In genomic region chr11:2523821-2524391, GRCh38 we compare ENCODE assay signal across 15 cellular contexts.
DNase-seq lines count a peak whose midpoint lies in the region; ATAC-seq and TF ChIP-seq lines count a peak whose summit lies in the region.
"Had no signal": no experiment of that assay in that cellular context is flagged by ENCODE, and none has a peak within 500 bp of the region (broad histone marks: within the 10 kb centered on the region; RNA-seq: fewer than 3 reads in every experiment).

No MANE protein-coding gene starts in this region.

- no peak overlapping the region for H3K4me3 ChIP-seq in SK-N-SH (ENCODE audit: low read depth in 2 of 2, low read length in 1 of 2)
- H3K4me3 ChIP-seq: MG63, SJCRH30 had no signal

- no peaks in the 10 kb centered on the region for H3K27me3 ChIP-seq in SK-N-SH (ENCODE audit: insufficient read depth)
- H3K27me3 ChIP-seq: MG63 had no signal

- POLR2A ChIA-PET in SK-N-SH (lab: Yijun Ruan, JAX): no interaction called here
- POLR2A ChIA-PET in activated CD4-positive, alpha-beta memory T cell treated with anti-CD3 and anti-CD28 coated beads for 36 hours (lab: Charles Lee): no interaction called here

- H3K9me2 ChIP-seq in SK-N-SH: no peaks in the 10 kb centered on the region

- H3K4me1 ChIP-seq in SK-N-SH (ENCODE audit: control insufficient read depth in 1 of 2, insufficient read depth in 2 of 2, low read depth in 1 of 2, low read length in 1 of 2): peaks cover 0 to 5% of the 10 kb centered on the region in 2 experiments; a peak in 1 of 4 replicates
- H3K4me1 ChIP-seq: SJCRH30 had no signal

- CTCF ChIA-PET in SK-N-SH (lab: Yijun Ruan, JAX): interaction anchor here (7.8 to 14.0 kb wide), 2 partner anchors 8 to 101 kb away, joined by 68 to 461 read pairs; no protein-coding TSS in a partner anchor
- CTCF ChIA-PET in activated CD4-positive, alpha-beta memory T cell treated with anti-CD3 and anti-CD28 coated beads for 36 hours (lab: Charles Lee): interaction anchor here (3.0 kb wide), 1 partner anchor 9 kb away, joined by 12 read pairs; no protein-coding TSS in a partner anchor

- WGBS in SK-N-SH (ENCODE audit: low lambda C conversion rate): 67% methylated on average over 13 of the region's 18 CpGs

- H3K27ac Mint-ChIP-seq in activated CD4-positive, alpha-beta memory T cell treated with anti-CD3 and anti-CD28 coated beads for 36 hours: no peak overlapping the region
- no peak overlapping the region for H3K27ac Mint-ChIP-seq in progenitor cell of endocrine pancreas
- H3K27ac Mint-ChIP-seq: immature natural killer cell had no signal

- H4K20me1 ChIP-seq in SK-N-SH (ENCODE audit: insufficient read depth): no peaks in the 10 kb centered on the region

- no peaks in the 10 kb centered on the region for H3F3A ChIP-seq in SK-N-SH (replicated peaks; ENCODE audit: insufficient read depth)

- no peaks in the 10 kb centered on the region for H3K9me3 Mint-ChIP-seq in activated CD4-positive, alpha-beta memory T cell treated with anti-CD3 and anti-CD28 coated beads for 36 hours
- H3K9me3 Mint-ChIP-seq in progenitor cell of endocrine pancreas (ENCODE audit: low read depth): no peaks in the 10 kb centered on the region

- no peak for ATAC-seq in SK-N-SH treated with all-trans-retinoic acid at 6 μM for 48 hours

- peak; percentile 19 for DNase-seq in SK-N-SH
- peak; percentile 5 for DNase-seq in activated CD4-positive, alpha-beta memory T cell treated with anti-CD3 and anti-CD28 coated beads for 36 hours
- peak; percentile 5 for DNase-seq in iPS-NIHi11 (ENCODE audit: low spot score)
- DNase-seq in progenitor cell of endocrine pancreas (ENCODE audit: low spot score, unreplicated experiment): peak; percentile 4
- no peak for DNase-seq in NCI-H510A (lab: John Stamatoyannopoulos, UW)
- no peak for DNase-seq in NCI-H2196 treated with DMSO at 0.1 percent for 48 hours (lab: John Stamatoyannopoulos, UW; ENCODE audit: unreplicated experiment)
- no peak for DNase-seq in DMS53 treated with DMSO at 0.1 percent for 48 hours (lab: John Stamatoyannopoulos, UW; ENCODE audit: unreplicated experiment)
- DNase-seq: effector memory CD4-positive, alpha-beta T cell; HCEC 1CT; immature natural killer cell; MG63; NK-92 treated with Interleukin-12 subunit alpha and Interleukin-12 subunit beta, amount 100 ng/mL, for 24 hours had no signal

- no peaks in the 10 kb centered on the region for H3K9me3 ChIP-seq in SK-N-SH
- H3K9me3 ChIP-seq: MG63, SJCRH30 had no signal

- no peaks in the 10 kb centered on the region for H3K36me3 Mint-ChIP-seq in activated CD4-positive, alpha-beta memory T cell treated with anti-CD3 and anti-CD28 coated beads for 36 hours
- H3K36me3 Mint-ChIP-seq in progenitor cell of endocrine pancreas (ENCODE audit: insufficient read depth): no peaks in the 10 kb centered on the region
- H3K36me3 Mint-ChIP-seq: immature natural killer cell had no signal

- TF ChIP-seq EP300 in SK-N-SH (IDR thresholded peaks at IDR 0.05; ENCODE audit: borderline replicate concordance in 1 of 2, low read depth in 1 of 2, low read length in 1 of 2): no peak

- H2AFZ ChIP-seq in SK-N-SH (ENCODE audit: low read depth): no peak overlapping the region

- no peak for TF ChIP-seq CTCF in SK-N-SH (IDR thresholded peaks at IDR 0.05)
- TF ChIP-seq CTCF in progenitor cell of endocrine pancreas (IDR thresholded peaks at IDR 0.05; ENCODE audit: unreplicated experiment): no peak

- peaks cover 19% of the 10 kb centered on the region for H3K4me1 Mint-ChIP-seq in activated CD4-positive, alpha-beta memory T cell treated with anti-CD3 and anti-CD28 coated beads for 36 hours (ENCODE audit: low read depth)
- H3K4me1 Mint-ChIP-seq in progenitor cell of endocrine pancreas (ENCODE audit: low read depth): peaks cover 3% of the 10 kb centered on the region
- H3K4me1 Mint-ChIP-seq: immature natural killer cell had no signal

- no peak overlapping the region for H3K9ac ChIP-seq in SK-N-SH

- H3K27me3 Mint-ChIP-seq in activated CD4-positive, alpha-beta memory T cell treated with anti-CD3 and anti-CD28 coated beads for 36 hours: no peaks in the 10 kb centered on the region
- peaks cover 42% of the 10 kb centered on the region for H3K27me3 Mint-ChIP-seq in progenitor cell of endocrine pancreas

- no peaks in the 10 kb centered on the region for H3K79me2 ChIP-seq in SK-N-SH (ENCODE audit: insufficient read depth)

- H3K4me2 ChIP-seq in SK-N-SH: no peak overlapping the region

- no peak overlapping the region for H3K4me3 Mint-ChIP-seq in activated CD4-positive, alpha-beta memory T cell treated with anti-CD3 and anti-CD28 coated beads for 36 hours
- H3K4me3 Mint-ChIP-seq in progenitor cell of endocrine pancreas (ENCODE audit: low read depth): no peak overlapping the region
- H3K4me3 Mint-ChIP-seq: immature natural killer cell had no signal

- no peak for TF ChIP-seq RAD21 in SK-N-SH (IDR thresholded peaks at IDR 0.05; ENCODE audit: low read length)

- intact Hi-C loops in activated CD4-positive, alpha-beta memory T cell treated with anti-CD3 and anti-CD28 coated beads for 36 hours (cut with micrococcal nuclease): loop anchor here (10.0 kb wide), 1 partner anchor 329 kb away; no protein-coding TSS in a partner anchor

- no peaks in the 10 kb centered on the region for H3K36me3 ChIP-seq in SK-N-SH (replicated peaks in 1 of 2; ENCODE audit: control insufficient read depth in 1 of 2, insufficient read depth in 2 of 2, low read length in 1 of 2)
- H3K36me3 ChIP-seq: MG63, SJCRH30 had no signal

- H3K27ac ChIP-seq in SK-N-SH (ENCODE audit: low read depth in 2 of 2, low read length in 1 of 2): no peak overlapping the region
- H3K27ac ChIP-seq: 22Rv1, SJCRH30 had no signal

TF ChIP-seq in SK-N-SH, 30 proteins besides CTCF, POLR2A, EP300 and RAD21 (continues in another document):
- TF ChIP-seq FOSL2 (IDR thresholded peaks at IDR 0.05; ENCODE audit: borderline replicate concordance, low read depth): no peak
- no peak for TF ChIP-seq ELF1 (IDR thresholded peaks at IDR 0.05)
- TF ChIP-seq MXI1 (IDR thresholded peaks at IDR 0.05; ENCODE audit: low read depth, low read length): no peak
- TF ChIP-seq FOXM1 (IDR thresholded peaks at IDR 0.05; ENCODE audit: low read depth): no peak
- no peak for TF ChIP-seq RXRA (IDR thresholded peaks at IDR 0.05; ENCODE audit: borderline replicate concordance, low read depth)
- TF ChIP-seq USF2 (IDR thresholded peaks at IDR 0.05; ENCODE audit: borderline replicate concordance, low read depth, low read length): no peak
- TF ChIP-seq ZBTB33 (IDR thresholded peaks at IDR 0.05; ENCODE audit: borderline replicate concordance, low read depth): no peak

TF ChIP-seq in SK-N-SH treated with all-trans-retinoic acid at 6 μM for 48 hours, 23 proteins besides CTCF, POLR2A, EP300 and RAD21:
- TF ChIP-seq TCF4 (CRISPR knock-in tag; IDR thresholded peaks at IDR 0.05; ENCODE audit: borderline replicate concordance) (no peak), PATZ1 (CRISPR knock-in tag; IDR thresholded peaks at IDR 0.05; ENCODE audit: borderline replicate concordance) (no peak), CREB5 (CRISPR knock-in tag; IDR thresholded peaks at IDR 0.05; ENCODE audit: low read depth) (no peak), BACH2 (CRISPR knock-in tag; IDR thresholded peaks at IDR 0.05; ENCODE audit: borderline replicate concordance) (no peak), POU6F1 (CRISPR knock-in tag; IDR thresholded peaks at IDR 0.05; ENCODE audit: borderline replicate concordance, low read depth) (no peak), ESRRG (CRISPR knock-in tag; IDR thresholded peaks at IDR 0.05) (no peak), ISL1 (CRISPR knock-in tag; IDR thresholded peaks at IDR 0.05) (no peak), ZNF565 (CRISPR knock-in tag; conservative IDR thresholded peaks at IDR 0.05; ENCODE audit: low read depth) (no peak)
TF ChIP-seq in SK-N-SH treated with all-trans-retinoic acid at 6 μM for 48 hours: peak in this region for 0.

Comparison
In these comparisons a context has a peak if more than half of its experiments do, and no peak if none do; other contexts are left out.
1. DNase-seq: peak in SK-N-SH (single experiment), activated CD4-positive, alpha-beta memory T cell treated with anti-CD3 and anti-CD28 coated beads for 36 hours (single experiment), iPS-NIHi11 (single experiment) and progenitor cell of endocrine pancreas (single experiment); none in NCI-H510A (single experiment), NCI-H2196 treated with DMSO at 0.1 percent for 48 hours (single experiment) and DMS53 treated with DMSO at 0.1 percent for 48 hours (single experiment).